Comparison of ENCODE assay signal across 26 cellular contexts in the genomic region with DNA sequence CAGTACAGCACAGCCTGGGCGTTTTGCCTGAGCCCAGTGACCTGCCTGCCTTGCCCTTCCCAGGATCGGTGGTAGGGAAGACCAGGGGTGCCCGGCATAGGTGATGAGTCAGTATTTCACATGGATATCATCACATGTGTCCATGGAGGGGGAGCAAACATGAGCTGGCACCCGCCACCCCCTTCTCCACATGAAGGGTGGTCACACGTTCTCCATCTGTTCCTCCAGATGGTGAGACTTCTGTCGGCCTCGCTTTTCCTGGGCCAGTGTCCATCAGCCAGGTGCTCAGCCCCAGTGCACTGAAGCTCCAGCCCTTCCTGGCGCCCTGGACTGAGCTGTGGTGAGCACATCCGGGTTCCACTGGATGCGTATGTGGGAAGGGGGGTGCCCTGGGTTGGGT.
"Had no signal": no experiment of that assay in that cellular context is flagged by ENCODE, and none has a peak within 500 bp of the region (broad histone marks: within the 10 kb centered on the region; RNA-seq: fewer than 3 reads in every experiment).

No MANE protein-coding gene starts in this region.

- H3K36me3 ChIP-seq: ascending aorta, cardiac muscle cell had no signal

- H3K9me3 ChIP-seq: ascending aorta had no signal

- H3K27me3 ChIP-seq: ascending aorta, cardiac muscle cell had no signal

- H3K27ac ChIP-seq: ascending aorta, cardiac muscle cell, VCaP had no signal

- DNase-seq: activated CD4-positive, alpha-beta memory T cell treated with anti-CD3 and anti-CD28 coated beads, Interleukin-2, amount 10 ng/mL, durations not matched to agents 7 days and 5 days; activated CD4-positive, alpha-beta T cell treated with anti-CD3 and anti-CD28 coated beads for 1 hour; activated CD4-positive, alpha-beta T cell treated with anti-CD3 and anti-CD28 coated beads for 36 hours; activated CD4-positive, alpha-beta T cell treated with anti-CD3 and anti-CD28 coated beads for 48 hours; activated CD4-positive, alpha-beta T cell treated with anti-CD3 and anti-CD28 coated beads, Interleukin-2, amount 10 ng/mL, durations not matched to agents 7 days and 5 days; activated CD4-positive, alpha-beta T cell treated with anti-CD3 and anti-CD28 coated beads, Interleukin-2, amount 50 U/mL, for 48 hours; activated CD4-positive, CD25-positive, alpha-beta regulatory T cell; activated CD8-positive, alpha-beta memory T cell treated with anti-CD3 and anti-CD28 coated beads for 24 hours; activated CD8-positive, alpha-beta memory T cell treated with anti-CD3 and anti-CD28 coated beads, Interleukin-2, amount 10 ng/mL, durations not matched to agents 7 days and 5 days; activated CD8-positive, alpha-beta memory T cell treated with anti-CD3 and anti-CD28 coated beads, Interleukin-2, amount 50 U/mL, for 48 hours; activated CD8-positive, alpha-beta T cell treated with anti-CD3 and anti-CD28 coated beads, Interleukin-2, amount 10 ng/mL, durations not matched to agents 7 days and 5 days; activated effector memory CD4-positive, alpha-beta T cell treated with Interleukin-2 at 50 U/mL for 16 hours; activated gamma-delta T cell; activated naive CD4-positive, alpha-beta T cell treated with anti-CD3 and anti-CD28 coated beads, Interleukin-2, amount 10 ng/mL, durations not matched to agents 7 days and 5 days; activated naive CD4-positive, alpha-beta T cell treated with Interleukin-2 at 50 U/mL for 16 hours; activated naive CD8-positive, alpha-beta T cell treated with anti-CD3 and anti-CD28 coated beads, Interleukin-2, amount 10 ng/mL, durations not matched to agents 7 days and 5 days; activated naive CD8-positive, alpha-beta T cell treated with anti-CD3 and anti-CD28 coated beads, Interleukin-2, amount 50 U/mL, for 24 hours; activated T-cell treated with anti-CD3 and anti-CD28 coated beads, Interleukin-2, amount 50 U/mL, for 24 hours; activated T-cell treated with anti-CD3 and anti-CD28 coated beads, Interleukin-2, amount 50 U/mL, for 48 hours; amygdala; T-helper 1 cell; T-helper 2 cell; T-helper 9 cell had no signal

- H3K4me3 ChIP-seq: ascending aorta, cardiac muscle cell had no signal

- H3K4me1 ChIP-seq: ascending aorta had no signal
